9 cellular contexts compared by ENCODE assay signal in genomic region chr6:75284285-75285155, GRCh38. TPM values are rescaled to one million over a fixed set of nuclear protein-coding genes. Genes with fewer than 3 reads are reported as not detected.
DNase-seq lines count a peak whose midpoint lies in the region; ATAC-seq and TF ChIP-seq lines count a peak whose summit lies in the region.
"Had no signal": no experiment of that assay in that cellular context is flagged by ENCODE, and none has a peak within 500 bp of the region (broad histone marks: within the 10 kb centered on the region; RNA-seq: fewer than 3 reads in every experiment).

Gene TMEM30A (minus strand): TSS chr6:75284792. CDS start chr6:75284638, 154 bp downstream.

- peaks cover 22 to 77% (median 68%) of the 10 kb centered on the region in 6 donors for H3K4me1 ChIP-seq in spleen

- H3K27ac Mint-ChIP-seq in central memory CD8-positive, alpha-beta T cell (ENCODE audit: low read depth): no peak within 1 kb of the TSS
- H3K27ac Mint-ChIP-seq: activated naive CD8-positive, alpha-beta T cell had no signal

- TF ChIP-seq POLR2A in spleen (IDR thresholded peaks at IDR 0.05): peak in 1 of 3 donors; percentile 94

- peak within 1 kb of the TSS; percentile 83 to 96 (median 94) for H3K27ac ChIP-seq in spleen

- 0 out of 2 replicates have a peak, but pooled peaks have one; percentile 10 for TF ChIP-seq CTCF in AG10803 (conservative IDR thresholded peaks at IDR 0.05; ENCODE audit: low read length)
- peak in 4 of 11 experiments; percentile 5 to 48 (median 40) for TF ChIP-seq CTCF in spleen (IDR thresholded peaks at IDR 0.05 in 8 of 11, conservative IDR thresholded peaks at IDR 0.05 in 3 of 11)

- no peaks in the 10 kb centered on the region for H3K9me3 ChIP-seq in spleen

- peaks cover 2% of the 10 kb centered on the region for H3K36me3 Mint-ChIP-seq in central memory CD8-positive, alpha-beta T cell (ENCODE audit: insufficient read depth)
- H3K36me3 Mint-ChIP-seq: activated naive CD8-positive, alpha-beta T cell had no signal

- DNase-seq in AG10803 (ENCODE audit: low read depth) (peak; percentile 99), NCI-H345 treated with DMSO at 0.1 percent for 48 hours (lab: John Stamatoyannopoulos, UW; ENCODE audit: unreplicated experiment) (peak; percentile 97), inferior parietal cortex (ENCODE audit: extremely low spot score) (peak; percentile 99), spleen (peak; percentile 97)
- peak; percentile 78 to 91 (median 85) for DNase-seq in activated CD4-positive, CD25-positive, alpha-beta regulatory T cell (lab: John Stamatoyannopoulos, UW)
- DNase-seq in central memory CD8-positive, alpha-beta T cell (ENCODE audit: low spot score in 2 of 2): peak; percentile 86 to 90

- WGBS in spleen, 5 donors: 0 to 1% (median 0%) methylated on average over 73 to 74 of the region's 74 CpGs

- H3K27me3 ChIP-seq in spleen (replicated peaks in 1 of 7): no peaks in the 10 kb centered on the region

- peaks cover 35% of the 10 kb centered on the region for H3K4me1 Mint-ChIP-seq in central memory CD8-positive, alpha-beta T cell

- peak; percentile 90 for ATAC-seq in GM19035 (IDR thresholded peaks at IDR 0.05; ENCODE audit: unreplicated experiment)
- peak; percentile 88 for ATAC-seq in HG03342 (IDR thresholded peaks at IDR 0.05; ENCODE audit: unreplicated experiment)
- peak; percentile 95 for ATAC-seq in central memory CD8-positive, alpha-beta T cell (replicated peaks; ENCODE audit: extremely low read depth, poor library complexity, severe bottlenecking)

- intact Hi-C loops in spleen (cut with DNase I; ENCODE audit: low total_unique reads): no loop called here

- no peaks in the 10 kb centered on the region for H3K36me3 ChIP-seq in spleen

- H3K4me3 Mint-ChIP-seq in central memory CD8-positive, alpha-beta T cell: no peak within 1 kb of the TSS
- H3K4me3 Mint-ChIP-seq: activated naive CD8-positive, alpha-beta T cell had no signal

- H3K27me3 Mint-ChIP-seq in central memory CD8-positive, alpha-beta T cell: no peaks in the 10 kb centered on the region
- H3K27me3 Mint-ChIP-seq: activated naive CD8-positive, alpha-beta T cell had no signal

- peak within 1 kb of the TSS; percentile 89 for H3K4me3 ChIP-seq in AG10803 (ENCODE audit: low read length)
- H3K4me3 ChIP-seq in spleen: peak within 1 kb of the TSS; percentile 76 to 93 (median 86)

- H3K9me3 Mint-ChIP-seq in central memory CD8-positive, alpha-beta T cell: no peaks in the 10 kb centered on the region

RNA-seq across cellular contexts. Expression of gene TMEM30A, which starts in this region (rescaled TPM):
- total RNA-seq in spleen: 100 to 1,000 TPM in 2 of 7 donors, 10 to 100 TPM in 5; 84.2 to 111 (median 93.1) TPM
- polyA plus RNA-seq in spleen: 10 to 100 TPM; 19.9 to 22.8 (median 21.9) TPM

Comparison
In these comparisons a context has a peak if more than half of its experiments do, and no peak if none do; other contexts are left out.
1. Peak in every context shown above with its lines: DNase-seq, ATAC-seq, H3K4me3 ChIP-seq and H3K27ac ChIP-seq.